In the genomic region with DNA sequence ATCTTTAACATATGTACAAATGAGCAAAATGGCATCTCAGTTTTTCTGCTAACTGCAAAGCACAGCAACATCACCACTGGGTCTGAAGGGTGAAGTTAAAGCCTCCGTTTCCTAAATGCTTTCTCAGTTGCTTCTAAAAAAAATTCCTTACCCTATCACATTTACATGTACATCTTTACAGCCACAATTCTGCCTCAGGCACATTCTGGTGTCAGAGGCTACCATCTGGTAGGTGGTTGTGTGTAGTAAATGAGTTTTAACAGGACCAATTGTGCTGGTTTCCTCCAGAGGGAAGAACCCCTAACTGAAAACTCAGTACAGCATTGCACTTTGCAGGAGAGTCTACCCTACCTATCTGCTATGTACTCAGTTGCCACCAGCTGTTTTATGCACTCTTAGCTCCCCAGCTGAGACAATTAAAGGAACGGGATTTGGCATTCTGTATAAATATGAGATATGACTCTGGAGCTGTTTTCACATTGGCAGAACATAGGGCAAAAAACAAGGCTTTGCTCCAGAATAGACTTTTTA, we compare ENCODE assay signal across 1 cellular context.
TF ChIP-seq lines count a peak whose summit lies in the region.

No MANE protein-coding gene starts in this region.

TF ChIP-seq in SK-N-SH, 30 proteins besides CTCF, POLR2A, EP300 and RAD21 (continued from another document):
- peak; percentile 1; the same call in 1 of the 2 replicates for TF ChIP-seq SMC3 (IDR thresholded peaks at IDR 0.05; ENCODE audit: low read depth, low read length)
- no peak for TF ChIP-seq JUND (IDR thresholded peaks at IDR 0.05)
- peak; percentile 11; the same call in 1 of the 2 replicates for TF ChIP-seq RCOR1 (IDR thresholded peaks at IDR 0.05; ENCODE audit: low read length)
- 0 out of 2 replicates have a peak, but pooled peaks have one; percentile 11 for TF ChIP-seq GATA2 (CRISPR knock-in tag; IDR thresholded peaks at IDR 0.05)
- TF ChIP-seq RXRA (IDR thresholded peaks at IDR 0.05; ENCODE audit: borderline replicate concordance, low read depth), result no peak
- TF ChIP-seq TCF12 (IDR thresholded peaks at IDR 0.05), result no peak
TF ChIP-seq in SK-N-SH: peak in this region for 3.
